In the genomic region with DNA sequence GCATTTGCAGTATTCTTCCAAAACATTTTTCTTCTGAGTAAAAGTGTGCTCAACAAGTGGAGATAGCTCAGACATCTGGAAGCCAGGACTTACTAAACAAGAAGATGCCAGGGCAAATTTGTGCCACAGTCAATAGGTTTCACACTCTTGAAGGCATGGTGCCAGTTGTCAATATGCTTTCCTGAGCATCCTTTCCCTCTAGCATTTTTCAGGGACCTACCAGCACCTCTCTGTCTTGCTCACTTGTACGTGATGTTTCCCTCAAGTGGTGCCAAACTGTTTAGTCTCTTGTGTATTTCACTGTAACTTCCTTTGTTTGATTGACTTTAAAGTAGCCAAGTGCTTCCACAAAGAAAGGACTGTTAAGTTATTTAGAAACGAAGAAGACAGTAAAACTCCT, we compare ENCODE assay signal across 10 cellular contexts.
DNase-seq lines count a peak whose midpoint lies in the region; ATAC-seq, FAIRE-seq and TF ChIP-seq lines count a peak whose summit lies in the region.
"Had no signal": no experiment of that assay in that cellular context is flagged by ENCODE, and none has a peak within 500 bp of the region (broad histone marks: within the 10 kb centered on the region; RNA-seq: fewer than 3 reads in every experiment).

No MANE protein-coding gene starts in this region.

- H3K4me3 ChIP-seq in AG10803 (ENCODE audit: low read length), result peak overlapping the region; percentile 18; the same call in 1 of the 2 replicates
- H3K4me3 ChIP-seq: thoracic aorta had no signal

- CTCF ChIA-PET in activated CD4-positive, alpha-beta memory T cell treated with anti-CD3 and anti-CD28 coated beads, Interleukin-2, amount 10 ng/mL, durations not matched to agents 7 days and 5 days (lab: Charles Lee), result interaction anchor here (0.7 to 2.3 kb wide), 7 partner anchors 10 to 106 kb away, joined by 3 to 7 read pairs (median 4); no protein-coding TSS in a partner anchor

- no peak for TF ChIP-seq CTCF in AG10803 (conservative IDR thresholded peaks at IDR 0.05; ENCODE audit: low read length)

- no peaks in the 10 kb centered on the region for H3K9me3 Mint-ChIP-seq in activated CD4-positive, alpha-beta memory T cell treated with anti-CD3 and anti-CD28 coated beads, Interleukin-2, amount 10 ng/mL, durations not matched to agents 7 days and 5 days

- no peak for ATAC-seq in HG02885 (IDR thresholded peaks at IDR 0.05; ENCODE audit: poor library complexity, unreplicated experiment)

- H3K36me3 Mint-ChIP-seq in activated CD4-positive, alpha-beta memory T cell treated with anti-CD3 and anti-CD28 coated beads, Interleukin-2, amount 10 ng/mL, durations not matched to agents 7 days and 5 days (ENCODE audit: low read depth), result peaks cover 65% of the 10 kb centered on the region

- DNase-seq in AG10803 (ENCODE audit: low read depth), result peak; percentile 49
- DNase-seq in GM12891 (ENCODE audit: insufficient read length, low spot score), result no peak
- DNase-seq in activated CD4-positive, alpha-beta memory T cell treated with anti-CD3 and anti-CD28 coated beads, Interleukin-2, amount 10 ng/mL, durations not matched to agents 7 days and 5 days, result no peak
- peak; percentile 83 for DNase-seq in medulla oblongata (ENCODE audit: extremely low spot score)
- no peak for DNase-seq in posterior cingulate gyrus
- DNase-seq in NCI-H146 treated with DMSO at 0.1 percent for 48 hours (lab: John Stamatoyannopoulos, UW; ENCODE audit: unreplicated experiment), result no peak
- no peak for DNase-seq in posterior vena cava (ENCODE audit: low spot score)
- DNase-seq: NCI-H524 treated with DMSO at 0.1 percent for 48 hours had no signal

- peak overlapping the region; percentile 73 for H3K27ac Mint-ChIP-seq in activated CD4-positive, alpha-beta memory T cell treated with anti-CD3 and anti-CD28 coated beads, Interleukin-2, amount 10 ng/mL, durations not matched to agents 7 days and 5 days

- H3K27me3 Mint-ChIP-seq in activated CD4-positive, alpha-beta memory T cell treated with anti-CD3 and anti-CD28 coated beads, Interleukin-2, amount 10 ng/mL, durations not matched to agents 7 days and 5 days, result no peaks in the 10 kb centered on the region

- no peak for TF ChIP-seq POLR2A in GM12891 (IDR thresholded peaks at IDR 0.05; ENCODE audit: low read depth, low read length)

- peak overlapping the region; percentile 64 for H3K4me3 Mint-ChIP-seq in activated CD4-positive, alpha-beta memory T cell treated with anti-CD3 and anti-CD28 coated beads, Interleukin-2, amount 10 ng/mL, durations not matched to agents 7 days and 5 days

- peak; percentile 87 for FAIRE-seq in GM12891 (lab: Jason Lieb, UNC)

- POLR2A ChIA-PET in activated CD4-positive, alpha-beta memory T cell treated with anti-CD3 and anti-CD28 coated beads, Interleukin-2, amount 10 ng/mL, durations not matched to agents 7 days and 5 days (lab: Charles Lee), result interaction anchor here (0.6 to 11.2 kb wide), 7 partner anchors 8 to 106 kb away, joined by 3 to 255 read pairs (median 3); no protein-coding TSS in a partner anchor

- peaks cover 72% of the 10 kb centered on the region for H3K4me1 Mint-ChIP-seq in activated CD4-positive, alpha-beta memory T cell treated with anti-CD3 and anti-CD28 coated beads, Interleukin-2, amount 10 ng/mL, durations not matched to agents 7 days and 5 days

- intact Hi-C loops in posterior cingulate gyrus (cut with DNase I), result loop anchor here (10.0 kb wide), 2 partner anchors 45 to 65 kb away; no protein-coding TSS in a partner anchor
- intact Hi-C loops in posterior vena cava (cut with DNase I), result loop anchor here (5.0 to 10.0 kb wide), 3 partner anchors 65 to 1012 kb away; no protein-coding TSS in a partner anchor

TF ChIP-seq in GM12891, 5 proteins besides CTCF, POLR2A, EP300 and RAD21:
- TF ChIP-seq POLR2AphosphoS5 (IDR thresholded peaks at IDR 0.05; ENCODE audit: low read depth, low read length) (0 out of 2 replicates have a peak, but pooled peaks have one; percentile 33), TAF1 (IDR thresholded peaks at IDR 0.05; ENCODE audit: low read depth, low read length) (no peak), POU2F2 (IDR thresholded peaks at IDR 0.05; ENCODE audit: low read depth, low read length) (no peak), PAX5 (IDR thresholded peaks at IDR 0.05; ENCODE audit: insufficient read depth, low read length, severe bottlenecking) (no peak), SPI1 (IDR thresholded peaks at IDR 0.05; ENCODE audit: low read depth, low read length) (no peak)

Comparison
In these comparisons a context has a peak if more than half of its experiments do, and no peak if none do; other contexts are left out.
1. DNase-seq: peak in AG10803 (single experiment) and medulla oblongata (single experiment); none in GM12891 (single experiment), activated CD4-positive, alpha-beta memory T cell treated with anti-CD3 and anti-CD28 coated beads, Interleukin-2, amount 10 ng/mL, durations not matched to agents 7 days and 5 days (single experiment), posterior cingulate gyrus (0 of 10), NCI-H146 treated with DMSO at 0.1 percent for 48 hours (single experiment) and posterior vena cava (single experiment).